ENCODE assay signal across 9 cellular contexts in genomic region chr10:17206210-17206709, GRCh38. TPM values are rescaled to one million over a fixed set of nuclear protein-coding genes. Genes with fewer than 3 reads are reported as not detected.
DNase-seq lines count a peak whose midpoint lies in the region; ATAC-seq and TF ChIP-seq lines count a peak whose summit lies in the region.
"Had no signal": no experiment of that assay in that cellular context is flagged by ENCODE, and none has a peak within 500 bp of the region (broad histone marks: within the 10 kb centered on the region; RNA-seq: fewer than 3 reads in every experiment).

No MANE protein-coding gene starts in this region.

- peak; percentile 64 for ATAC-seq in GM21423 (IDR thresholded peaks at IDR 0.05; ENCODE audit: unreplicated experiment)
- no peak for ATAC-seq in upper lobe of left lung (ENCODE audit: low FRiP score in 2 of 2)

- no peak overlapping the region for H2AK5ac ChIP-seq in neuronal stem cell (ENCODE audit: low read depth, low read length)

- H3K27ac ChIP-seq in neuronal stem cell (replicated peaks; ENCODE audit: low read length), result no peak overlapping the region
- peak overlapping the region in 2 of 4 donors; percentile 32 to 35 for H3K27ac ChIP-seq in upper lobe of left lung
- H3K27ac ChIP-seq: cardiac muscle cell had no signal

- H3K4me3 ChIP-seq in AG10803 (ENCODE audit: low read length) (no peak overlapping the region; the same call in 1 of the 2 replicates), adipocyte (ENCODE audit: low read length) (no peak overlapping the region), neuronal stem cell (ENCODE audit: low read length in 2 of 2) (peak overlapping the region in 1 of 2 donors; percentile 64), upper lobe of left lung (no peak overlapping the region)
- H3K4me3 ChIP-seq: cardiac muscle cell had no signal

- peaks cover 35% of the 10 kb centered on the region for H3K4me1 ChIP-seq in adipocyte (ENCODE audit: control insufficient read depth, insufficient read depth, low read length)
- H3K4me1 ChIP-seq in neuronal stem cell (ENCODE audit: control insufficient read depth in 2 of 2, insufficient read depth in 1 of 2, low read depth in 1 of 2, low read length in 2 of 2), result peaks cover 5 to 20% of the 10 kb centered on the region in 2 donors
- H3K4me1 ChIP-seq in upper lobe of left lung, result peaks cover 0 to 5% (median 5%) of the 10 kb centered on the region in 4 donors

- H3K9me3 ChIP-seq in adipocyte (ENCODE audit: control insufficient read depth, low read length) (no peaks in the 10 kb centered on the region), neuronal stem cell (replicated peaks in 1 of 2; ENCODE audit: control insufficient read depth in 2 of 2, insufficient read depth in 1 of 2, low read depth in 1 of 2, low read length in 2 of 2) (no peaks in the 10 kb centered on the region), upper lobe of left lung (no peaks in the 10 kb centered on the region)

- H2BK15ac ChIP-seq in neuronal stem cell (ENCODE audit: low read length), result no peak overlapping the region

- WGBS in neuronal stem cell (ENCODE audit: extremely low coverage in 2 of 2, insufficient read length in 2 of 2, insufficient replicate concordance in 1 of 2), 2 donors, result no CpG with 5 or more reads among the region's 7 CpGs
- 60 to 67% methylated on average over 7 of the region's 7 CpGs for WGBS in upper lobe of left lung, 2 donors

- no peak overlapping the region for H3K4ac ChIP-seq in neuronal stem cell (ENCODE audit: low read length)

- no peaks in the 10 kb centered on the region for H3K36me3 ChIP-seq in adipocyte (ENCODE audit: control insufficient read depth, insufficient read depth, low read length, severe bottlenecking)
- no peaks in the 10 kb centered on the region for H3K36me3 ChIP-seq in neuronal stem cell (replicated peaks in 1 of 2; ENCODE audit: control insufficient read depth in 2 of 2, insufficient read depth in 2 of 2, low read length in 2 of 2)
- no peaks in the 10 kb centered on the region for H3K36me3 ChIP-seq in upper lobe of left lung
- H3K36me3 ChIP-seq: cardiac muscle cell had no signal

- no peak for TF ChIP-seq POLR2A in upper lobe of left lung (IDR thresholded peaks at IDR 0.05)

- H2BK120ac ChIP-seq in neuronal stem cell (ENCODE audit: low read depth, low read length), result no peak overlapping the region

- H3K23ac ChIP-seq in neuronal stem cell (ENCODE audit: low read depth, low read length, poor library complexity), result no peak overlapping the region

- DNase-seq in AG10803 (ENCODE audit: low read depth) (peak; percentile 81), M059J (ENCODE audit: low read depth) (peak; percentile 80), adipocyte (ENCODE audit: low read depth) (peak; percentile 74), neuronal stem cell (ENCODE audit: low spot score) (no peak), upper lobe of left lung (no peak), ecto neural progenitor cell (ENCODE audit: low spot score) (no peak), iPS-NIHi11 (ENCODE audit: low spot score) (no peak)

- H3K9ac ChIP-seq in adipocyte (ENCODE audit: low read length) (no peak overlapping the region), neuronal stem cell (ENCODE audit: low read depth, low read length, poor library complexity) (no peak overlapping the region)

- H2BK12ac ChIP-seq in neuronal stem cell (ENCODE audit: low read length), result no peak overlapping the region

- no peak overlapping the region for H4K91ac ChIP-seq in neuronal stem cell (ENCODE audit: low read depth, low read length, poor library complexity)

- H3K4me2 ChIP-seq in neuronal stem cell (ENCODE audit: insufficient read depth, low read length, poor library complexity, severe bottlenecking), result no peak overlapping the region

- no peak overlapping the region for H2BK5ac ChIP-seq in neuronal stem cell (ENCODE audit: low read length)

- H3K79me1 ChIP-seq in neuronal stem cell (ENCODE audit: low read depth, low read length), result no peaks in the 10 kb centered on the region

- H2AFZ ChIP-seq in neuronal stem cell (ENCODE audit: low read length), result peak overlapping the region; percentile 50

- H3K27me3 ChIP-seq in adipocyte (replicated peaks; ENCODE audit: control insufficient read depth, insufficient read depth, low read length), result no peaks in the 10 kb centered on the region
- H3K27me3 ChIP-seq in neuronal stem cell (ENCODE audit: control insufficient read depth in 3 of 3, insufficient read depth in 3 of 3, low read depth in 1 of 3, low read length in 3 of 3), result no peaks in the 10 kb centered on the region
- no peaks in the 10 kb centered on the region for H3K27me3 ChIP-seq in upper lobe of left lung
- H3K27me3 ChIP-seq: cardiac muscle cell had no signal

- no peak overlapping the region for H3K14ac ChIP-seq in neuronal stem cell (ENCODE audit: low read length)

- no peak overlapping the region for H4K8ac ChIP-seq in neuronal stem cell (ENCODE audit: low read depth, low read length)

- no peak for TF ChIP-seq EP300 in upper lobe of left lung (IDR thresholded peaks at IDR 0.05)

- TF ChIP-seq CTCF in AG10803 (conservative IDR thresholded peaks at IDR 0.05; ENCODE audit: low read length) (no peak), upper lobe of left lung (IDR thresholded peaks at IDR 0.05) (no peak)

- H3K18ac ChIP-seq in neuronal stem cell (ENCODE audit: low read length), result no peak overlapping the region

RNA-seq across cellular contexts. Expression of gene TRDMT1, which starts 4.8 kb away (rescaled TPM):
- total RNA-seq in M059J (2014; rRNA removed; shearing (Covaris generic)), result 2.6 and 3.3 TPM in 2 replicates
- polyA plus RNA-seq in neuronal stem cell (2013, experiment 1 of 2), result 14.4 TPM
- polyA plus RNA-seq in neuronal stem cell (2013, experiment 2 of 2), result 14.9 TPM
- 10 to 100 TPM in 2 of 6 donors, 1 to 10 TPM in 4; 5.8 to 22.0 (median 7.4) TPM for total RNA-seq in upper lobe of left lung

RNA-seq across cellular contexts. Expression of gene VIM, which starts 21.8 kb away (rescaled TPM):
- 2,499 and 3,150 TPM in 2 replicates for total RNA-seq in M059J (2014; rRNA removed; shearing (Covaris generic))
- polyA plus RNA-seq in neuronal stem cell (2013, experiment 1 of 2), result 689 TPM
- 669 TPM for polyA plus RNA-seq in neuronal stem cell (2013, experiment 2 of 2)
- total RNA-seq in upper lobe of left lung, result 1,000 to 10,000 TPM in 5 of 6 donors, 100 to 1,000 TPM in 1; 999 to 2,711 (median 1,731) TPM

Comparison
In these comparisons a context has a peak if more than half of its experiments do, and no peak if none do; other contexts are left out.
1. DNase-seq: peak in AG10803 (single experiment), M059J (single experiment) and adipocyte (single experiment); none in neuronal stem cell (single experiment), upper lobe of left lung (0 of 2), ecto neural progenitor cell (single experiment) and iPS-NIHi11 (single experiment).